Comparison of ENCODE assay signal across 8 cellular contexts in the genomic region with DNA sequence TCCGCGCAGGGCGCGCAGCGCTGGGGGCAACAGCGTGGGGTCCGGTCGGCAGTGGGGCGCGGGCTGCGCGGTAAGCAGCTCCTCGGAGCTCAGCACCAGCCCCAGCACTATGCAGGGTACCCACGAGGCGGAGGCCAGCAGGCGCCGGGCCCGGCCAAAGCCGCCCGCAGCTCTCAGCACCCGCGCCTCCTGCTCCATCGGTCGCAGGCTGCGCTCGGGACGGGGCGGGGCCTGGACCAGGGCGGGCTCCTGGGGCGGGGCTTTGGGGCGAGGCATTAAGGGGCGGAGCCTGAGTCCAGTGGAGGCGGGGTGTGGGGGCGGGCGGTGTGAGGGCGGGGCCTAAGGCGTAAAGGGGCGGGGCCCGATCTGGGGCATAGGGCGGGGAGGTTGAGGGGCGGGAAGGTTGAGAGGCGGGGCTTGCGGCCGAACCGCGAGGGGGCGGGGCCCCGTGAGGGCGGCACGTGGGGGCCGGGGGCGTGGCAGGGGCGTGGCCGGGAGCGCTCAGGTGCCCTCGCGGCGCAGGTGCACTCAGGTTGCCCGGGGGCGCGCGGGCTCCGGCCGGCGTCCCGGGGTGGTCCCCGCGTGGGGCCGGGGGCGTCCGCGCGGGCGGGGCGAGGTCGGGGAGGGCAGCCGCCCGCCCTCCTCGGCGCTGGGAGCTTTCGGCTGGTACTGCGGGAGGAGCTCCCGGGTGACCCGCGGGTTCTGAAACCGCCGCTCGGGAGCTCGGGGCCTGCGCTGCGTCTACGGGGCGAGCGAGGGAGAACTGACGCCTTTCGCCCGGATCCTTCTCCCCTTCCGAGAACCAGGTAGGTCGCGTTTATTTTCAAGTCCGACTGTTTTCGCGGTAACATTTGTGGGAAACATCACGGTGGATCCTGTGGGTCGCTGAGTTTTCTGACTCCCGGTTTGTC.
DNase-seq lines count a peak whose midpoint lies in the region; FAIRE-seq and TF ChIP-seq lines count a peak whose summit lies in the region.

No MANE protein-coding gene starts in this region.

- H3K36me3 ChIP-seq in iPS-15b (ENCODE audit: control insufficient read depth, insufficient read depth, low read length) = peaks cover 4% of the 10 kb centered on the region

- no peak for TF ChIP-seq POLR2A in H54 (IDR thresholded peaks at IDR 0.05; ENCODE audit: low read depth, low read length)

- DNase-seq in CMK (ENCODE audit: low read depth) = peak; percentile 51
- DNase-seq in HuH-7.5 (ENCODE audit: low spot score) = peak; percentile 95
- peak; percentile 57 for DNase-seq in T-helper 22 cell (ENCODE audit: low read depth)
- peak; percentile 77 for DNase-seq in astrocyte of the hippocampus (ENCODE audit: low read depth, low spot score)
- DNase-seq in stimulated activated CD4-positive, alpha-beta T cell treated with anti-CD3 and anti-CD28 coated beads, Interleukin-15, amount 100 ng/mL, for 1 hour (ENCODE audit: low read depth in 1 of 2, low spot score in 1 of 2) = peak; percentile 56 to 71
- DNase-seq in RKO (ENCODE audit: low spot score) = no peak
- no peak for DNase-seq in H54 (ENCODE audit: insufficient read length, low spot score)

- peaks cover 34% of the 10 kb centered on the region for H3K27me3 ChIP-seq in iPS-15b (ENCODE audit: control insufficient read depth, insufficient read depth, low read length)

- peak overlapping the region; percentile 56 for H3K4me3 ChIP-seq in iPS-15b (ENCODE audit: low read depth, low read length)

- H3K9ac ChIP-seq in iPS-15b (ENCODE audit: low read depth, low read length) = no peak overlapping the region

- FAIRE-seq in H54 (lab: Jason Lieb, UNC) = no peak

- H3K9me3 ChIP-seq in iPS-15b (ENCODE audit: control insufficient read depth, insufficient read depth, low read length) = no peaks in the 10 kb centered on the region

- H3K4me1 ChIP-seq in iPS-15b (ENCODE audit: control insufficient read depth, insufficient read depth, low read length) = no peaks in the 10 kb centered on the region

Comparison
In these comparisons a context has a peak if more than half of its experiments do, and no peak if none do; other contexts are left out.
1. DNase-seq: peak in CMK (single experiment), HuH-7.5 (single experiment), T-helper 22 cell (single experiment), astrocyte of the hippocampus (single experiment) and stimulated activated CD4-positive, alpha-beta T cell treated with anti-CD3 and anti-CD28 coated beads, Interleukin-15, amount 100 ng/mL, for 1 hour (2 of 2); none in RKO (single experiment) and H54 (single experiment).